ENCODE assay signal across 10 cellular contexts in the genomic region with DNA sequence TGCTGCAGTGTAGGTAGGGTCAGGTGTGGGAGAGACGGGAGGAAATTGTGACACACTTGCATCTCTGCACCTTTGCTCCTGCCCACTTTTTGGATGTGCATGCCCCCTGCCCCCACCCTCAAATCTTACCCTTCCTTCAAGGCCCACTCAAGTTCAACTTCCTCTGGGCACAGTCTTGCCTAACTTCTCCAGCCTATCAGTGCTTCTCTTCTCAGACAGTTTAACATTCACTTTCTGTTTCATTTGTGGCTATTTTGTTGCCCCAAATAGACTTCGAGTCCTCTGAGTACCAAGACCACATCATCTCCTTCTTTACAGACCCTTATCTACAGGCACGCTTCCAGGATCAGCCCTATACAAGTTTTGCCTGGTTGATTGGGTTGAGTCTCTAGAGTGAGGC. TPM values are rescaled to one million over a fixed set of nuclear protein-coding genes. Genes with fewer than 3 reads are reported as not detected.
A peak's percentile ranks its signal among the peaks of the same experiment; 100 is the strongest.
DNase-seq lines count a peak whose midpoint lies in the region; ATAC-seq and TF ChIP-seq lines count a peak whose summit lies in the region.
"Had no signal": no experiment of that assay in that cellular context is flagged by ENCODE, and none has a peak within 500 bp of the region (broad histone marks: within the 10 kb centered on the region; RNA-seq: fewer than 3 reads in every experiment).

No MANE protein-coding gene starts in this region.

- H3K36me3 Mint-ChIP-seq in natural killer cell = no peaks in the 10 kb centered on the region

- H3K9me3 Mint-ChIP-seq in natural killer cell = no peaks in the 10 kb centered on the region

- H3K4me1 Mint-ChIP-seq in natural killer cell = peaks cover 15 to 18% of the 10 kb centered on the region in 2 donors

- peak; percentile 70 for ATAC-seq in GM18907 (IDR thresholded peaks at IDR 0.05; ENCODE audit: unreplicated experiment)
- peak; percentile 63 for ATAC-seq in GM21786 (IDR thresholded peaks at IDR 0.05; ENCODE audit: unreplicated experiment)
- peak in 2 of 3 donors; percentile 12 to 28 for ATAC-seq in natural killer cell
- no peak for ATAC-seq in HG02588 (IDR thresholded peaks at IDR 0.05; ENCODE audit: unreplicated experiment)

- H3K27me3 Mint-ChIP-seq in natural killer cell (ENCODE audit: low read depth in 2 of 2) = peaks cover 39 to 69% of the 10 kb centered on the region in 2 donors

- no peak overlapping the region for H3K4me3 ChIP-seq in Jurkat, Clone E6-1 (ENCODE audit: low read length)
- H3K4me3 ChIP-seq: thoracic aorta had no signal

- no peak overlapping the region for H3K4me3 Mint-ChIP-seq in natural killer cell

- no peak for TF ChIP-seq CTCF in natural killer cell (IDR thresholded peaks at IDR 0.05)

- intact Hi-C loops in natural killer cell (cut with micrococcal nuclease) = no loop called here

- no peak overlapping the region for H3K27ac Mint-ChIP-seq in natural killer cell

- peak; percentile 49 for DNase-seq in Jurkat, Clone E6-1 (ENCODE audit: low read depth, low spot score)
- no peak for DNase-seq in natural killer cell
- DNase-seq in DMS153 treated with DMSO at 0.1 percent for 48 hours (lab: John Stamatoyannopoulos, UW; ENCODE audit: unreplicated experiment) = no peak
- no peak for DNase-seq in NCI-H524 (lab: John Stamatoyannopoulos, UW)
- DNase-seq in stimulated activated CD4-positive, alpha-beta T cell treated with anti-CD3 and anti-CD28 coated beads, Interleukin-2, amount 100 ng/mL, for 24 hours = no peak
- DNase-seq: NCI-H2107 had no signal

RNA-seq across cellular contexts. Expression of a gene that starts 2.7 kb away (rescaled TPM):
- polyA plus RNA-seq in Jurkat, Clone E6-1 (2012; ENCODE audit: insufficient read depth, insufficient read length) = not detected
- under 1 TPM in 1 of 3 donors, not detected in 2; 0.23 TPM for total RNA-seq in natural killer cell
